Comparison of ENCODE assay signal across 12 cellular contexts in genomic region chr14:102095231-102095870, GRCh38. TPM values are rescaled to one million over a fixed set of nuclear protein-coding genes. Genes with fewer than 3 reads are reported as not detected.
DNase-seq lines count a peak whose midpoint lies in the region; ATAC-seq and TF ChIP-seq lines count a peak whose summit lies in the region.
"Had no signal": no experiment of that assay in that cellular context is flagged by ENCODE, and none has a peak within 500 bp of the region (broad histone marks: within the 10 kb centered on the region; RNA-seq: fewer than 3 reads in every experiment).

No MANE protein-coding gene starts in this region.

- H3K4me1 ChIP-seq in PC-3 (ENCODE audit: insufficient read depth, low read length) (peaks cover 28% of the 10 kb centered on the region), thyroid gland (peaks cover 17 to 24% of the 10 kb centered on the region in 2 donors)
- H3K4me1 ChIP-seq: vagina had no signal

- H3K27me3 ChIP-seq in PC-3 (ENCODE audit: low read length) (no peaks in the 10 kb centered on the region), thyroid gland (no peaks in the 10 kb centered on the region)
- H3K27me3 ChIP-seq: vagina had no signal

- H3K79me2 ChIP-seq in PC-3 (ENCODE audit: low read length), result no peaks in the 10 kb centered on the region

- H3K4me2 ChIP-seq in PC-3 (ENCODE audit: low read length), result peak overlapping the region; percentile 13

- H3F3A ChIP-seq in PC-3 (ENCODE audit: low read length, unreplicated experiment), result no peaks in the 10 kb centered on the region

- H2AFZ ChIP-seq in PC-3 (ENCODE audit: low read length), result no peak overlapping the region

- H3K36me3 Mint-ChIP-seq in activated CD8-positive, alpha-beta T cell treated with anti-CD3 and anti-CD28 coated beads for 36 hours (ENCODE audit: low read depth), result no peaks in the 10 kb centered on the region
- no peaks in the 10 kb centered on the region for H3K36me3 Mint-ChIP-seq in activated CD8-positive, alpha-beta T cell treated with anti-CD3 and anti-CD28 coated beads, Interleukin-2, amount 10 ng/mL, durations not matched to agents 7 days and 5 days (ENCODE audit: low read depth)
- H3K36me3 Mint-ChIP-seq in stimulated activated memory B cell treated with anti-CD40 and anti-IgM and Interleukin-4, amounts not matched to agents 10 μg/mL and 1 μg/mL and 100 μg/mL, for 72 hours, result no peaks in the 10 kb centered on the region

- DNase-seq in activated CD8-positive, alpha-beta T cell treated with anti-CD3 and anti-CD28 coated beads for 36 hours, result peak; percentile 48
- no peak for DNase-seq in activated CD8-positive, alpha-beta T cell treated with anti-CD3 and anti-CD28 coated beads, Interleukin-2, amount 10 ng/mL, durations not matched to agents 7 days and 5 days
- peak; percentile 37 for DNase-seq in PC-3
- DNase-seq in epithelial cell of esophagus (ENCODE audit: low read depth), result peak; percentile 38
- no peak for DNase-seq in thyroid gland
- no peak for DNase-seq in NCI-H1930 (lab: John Stamatoyannopoulos, UW)
- no peak for DNase-seq in NCI-H446 (lab: John Stamatoyannopoulos, UW)
- DNase-seq: activated gamma-delta T cell, Karpas-422 had no signal

- intact Hi-C loops in activated CD8-positive, alpha-beta T cell treated with anti-CD3 and anti-CD28 coated beads for 36 hours (cut with micrococcal nuclease), result loop anchor here (5.0 kb wide), 2 partner anchors 33 to 133 kb away; partner anchors contain the start of gene DYNC1H1
- intact Hi-C loops in PC-3 (cut with micrococcal nuclease), result loop anchor here (10.0 kb wide), 1 partner anchor 219 kb away; the partner anchor contains the start of gene ZNF839
- intact Hi-C loops in thyroid gland (cut with DNase I), result loop anchor here (5.0 to 10.0 kb wide), 3 partner anchors 33 to 131 kb away; partner anchors contain the start of gene DYNC1H1

- BruUV-seq in PC-3 (replicated peaks; lab: Mats Ljungman, UMichigan), result no TSS peak

- no peak overlapping the region for H3K9ac ChIP-seq in PC-3 (ENCODE audit: low read length)

- WGBS in thyroid gland, 2 donors, result 78 to 84% methylated on average over 5 to 6 of the region's 6 CpGs

- H3K27ac Mint-ChIP-seq in activated CD8-positive, alpha-beta T cell treated with anti-CD3 and anti-CD28 coated beads for 36 hours, result no peak overlapping the region
- no peak overlapping the region for H3K27ac Mint-ChIP-seq in activated CD8-positive, alpha-beta T cell treated with anti-CD3 and anti-CD28 coated beads, Interleukin-2, amount 10 ng/mL, durations not matched to agents 7 days and 5 days
- H3K27ac Mint-ChIP-seq in stimulated activated memory B cell treated with anti-CD40 and anti-IgM and Interleukin-4, amounts not matched to agents 10 μg/mL and 1 μg/mL and 100 μg/mL, for 72 hours, result peak overlapping the region; percentile 57

- H3K27ac ChIP-seq in PC-3 (ENCODE audit: low read length) (no peak overlapping the region), thyroid gland (no peak overlapping the region)
- H3K27ac ChIP-seq: coronary artery, vagina had no signal

- no peaks in the 10 kb centered on the region for H4K20me1 ChIP-seq in PC-3 (ENCODE audit: low read length)

- H3K4me1 Mint-ChIP-seq in activated CD8-positive, alpha-beta T cell treated with anti-CD3 and anti-CD28 coated beads for 36 hours (ENCODE audit: low read depth), result peaks cover 22% of the 10 kb centered on the region
- peaks cover 9% of the 10 kb centered on the region for H3K4me1 Mint-ChIP-seq in activated CD8-positive, alpha-beta T cell treated with anti-CD3 and anti-CD28 coated beads, Interleukin-2, amount 10 ng/mL, durations not matched to agents 7 days and 5 days (ENCODE audit: low read depth)
- peaks cover 22% of the 10 kb centered on the region for H3K4me1 Mint-ChIP-seq in stimulated activated memory B cell treated with anti-CD40 and anti-IgM and Interleukin-4, amounts not matched to agents 10 μg/mL and 1 μg/mL and 100 μg/mL, for 72 hours

- no peak for TF ChIP-seq POLR2A in thyroid gland (IDR thresholded peaks at IDR 0.05)

- ATAC-seq in activated CD8-positive, alpha-beta T cell treated with anti-CD3 and anti-CD28 coated beads for 36 hours, result peak; percentile 69
- ATAC-seq in activated CD8-positive, alpha-beta T cell treated with anti-CD3 and anti-CD28 coated beads, Interleukin-2, amount 10 ng/mL, durations not matched to agents 7 days and 5 days, result no peak
- no peak for ATAC-seq in PC-3
- peak; percentile 57 for ATAC-seq in stimulated activated memory B cell treated with anti-CD40 and anti-IgM and Interleukin-4, amounts not matched to agents 10 μg/mL and 1 μg/mL and 100 μg/mL, for 72 hours

- H3K27me3 Mint-ChIP-seq in activated CD8-positive, alpha-beta T cell treated with anti-CD3 and anti-CD28 coated beads for 36 hours, result no peaks in the 10 kb centered on the region
- H3K27me3 Mint-ChIP-seq in activated CD8-positive, alpha-beta T cell treated with anti-CD3 and anti-CD28 coated beads, Interleukin-2, amount 10 ng/mL, durations not matched to agents 7 days and 5 days (ENCODE audit: low read depth), result no peaks in the 10 kb centered on the region
- no peaks in the 10 kb centered on the region for H3K27me3 Mint-ChIP-seq in stimulated activated memory B cell treated with anti-CD40 and anti-IgM and Interleukin-4, amounts not matched to agents 10 μg/mL and 1 μg/mL and 100 μg/mL, for 72 hours

- no peaks in the 10 kb centered on the region for H3K36me3 ChIP-seq in PC-3 (ENCODE audit: low read depth, low read length)
- no peaks in the 10 kb centered on the region for H3K36me3 ChIP-seq in thyroid gland
- H3K36me3 ChIP-seq: vagina had no signal

- CTCF ChIA-PET in activated CD8-positive, alpha-beta T cell treated with anti-CD3 and anti-CD28 coated beads for 36 hours (lab: Charles Lee), result interaction anchor here (0.8 to 3.6 kb wide), 30 partner anchors 7 to 388 kb away, joined by 3 to 38 read pairs (median 6); no protein-coding TSS in a partner anchor
- CTCF ChIA-PET in activated CD8-positive, alpha-beta T cell treated with anti-CD3 and anti-CD28 coated beads, Interleukin-2, amount 10 ng/mL, durations not matched to agents 7 days and 5 days (lab: Charles Lee), result interaction anchor here (0.9 to 3.4 kb wide), 25 partner anchors 7 to 373 kb away, joined by 3 to 33 read pairs (median 5); partner anchors contain the start of gene MOK
- CTCF ChIA-PET in PC-3 (lab: Charles Lee), result interaction anchor here (0.6 to 1.8 kb wide), 2 partner anchors 10 to 32 kb away, joined by 3 to 16 read pairs; no protein-coding TSS in a partner anchor

- H3K9me2 ChIP-seq in PC-3 (replicated peaks; ENCODE audit: low read length), result no peaks in the 10 kb centered on the region

- POLR2A ChIA-PET in activated CD8-positive, alpha-beta T cell treated with anti-CD3 and anti-CD28 coated beads for 36 hours (lab: Charles Lee), result interaction anchor here (0.9 to 3.4 kb wide), 4 partner anchors 10 to 214 kb away, joined by 3 to 14 read pairs (median 4); no protein-coding TSS in a partner anchor
- POLR2A ChIA-PET in activated CD8-positive, alpha-beta T cell treated with anti-CD3 and anti-CD28 coated beads, Interleukin-2, amount 10 ng/mL, durations not matched to agents 7 days and 5 days (lab: Charles Lee), result interaction anchor here (1.0 kb wide), 1 partner anchor 75 kb away, joined by 4 read pairs; no protein-coding TSS in a partner anchor
- POLR2A ChIA-PET in PC-3 (lab: Charles Lee; ENCODE audit: unreplicated experiment), result no interaction called here

- H3K9me3 ChIP-seq in PC-3 (ENCODE audit: low read length), result no peaks in the 10 kb centered on the region
- H3K9me3 ChIP-seq in thyroid gland, result no peaks in the 10 kb centered on the region
- H3K9me3 ChIP-seq: vagina had no signal

- H3K4me3 Mint-ChIP-seq in activated CD8-positive, alpha-beta T cell treated with anti-CD3 and anti-CD28 coated beads for 36 hours, result no peak overlapping the region
- H3K4me3 Mint-ChIP-seq in activated CD8-positive, alpha-beta T cell treated with anti-CD3 and anti-CD28 coated beads, Interleukin-2, amount 10 ng/mL, durations not matched to agents 7 days and 5 days, result no peak overlapping the region
- no peak overlapping the region for H3K4me3 Mint-ChIP-seq in stimulated activated memory B cell treated with anti-CD40 and anti-IgM and Interleukin-4, amounts not matched to agents 10 μg/mL and 1 μg/mL and 100 μg/mL, for 72 hours

- H3K4me3 ChIP-seq in PC-3 (ENCODE audit: low read length) (no peak overlapping the region), epithelial cell of esophagus (ENCODE audit: low read length) (no peak overlapping the region), thyroid gland (replicated peaks in 1 of 3) (no peak overlapping the region)
- H3K4me3 ChIP-seq: coronary artery, vagina had no signal

- TF ChIP-seq CTCF in activated CD8-positive, alpha-beta T cell treated with anti-CD3 and anti-CD28 coated beads for 36 hours (IDR thresholded peaks at IDR 0.05), result no peak
- no peak for TF ChIP-seq CTCF in PC-3 (conservative IDR thresholded peaks at IDR 0.05; ENCODE audit: low read depth, low read length)
- no peak for TF ChIP-seq CTCF in epithelial cell of esophagus (IDR thresholded peaks at IDR 0.05; ENCODE audit: insufficient read depth, low read depth, low read length, missing control alignments)
- no peak for TF ChIP-seq CTCF in thyroid gland (IDR thresholded peaks at IDR 0.05)

- no peaks in the 10 kb centered on the region for H3K9me3 Mint-ChIP-seq in activated CD8-positive, alpha-beta T cell treated with anti-CD3 and anti-CD28 coated beads for 36 hours
- no peaks in the 10 kb centered on the region for H3K9me3 Mint-ChIP-seq in activated CD8-positive, alpha-beta T cell treated with anti-CD3 and anti-CD28 coated beads, Interleukin-2, amount 10 ng/mL, durations not matched to agents 7 days and 5 days (ENCODE audit: insufficient read depth)
- H3K9me3 Mint-ChIP-seq in stimulated activated memory B cell treated with anti-CD40 and anti-IgM and Interleukin-4, amounts not matched to agents 10 μg/mL and 1 μg/mL and 100 μg/mL, for 72 hours, result no peaks in the 10 kb centered on the region

RNA-seq across cellular contexts. Expression of gene HSP90AA1, which starts 8.5 kb away (rescaled TPM):
- total RNA-seq in activated CD8-positive, alpha-beta T cell treated with anti-CD3 and anti-CD28 coated beads for 36 hours, result 1,000 to 10,000 TPM; 1,101 to 1,115 TPM
- 100 to 1,000 TPM; 702 to 715 TPM for total RNA-seq in activated CD8-positive, alpha-beta T cell treated with anti-CD3 and anti-CD28 coated beads, Interleukin-2, amount 10 ng/mL, durations not matched to agents 7 days and 5 days
- total RNA-seq in PC-3 (2014; rRNA removed) (671 and 785 TPM in 2 replicates), thyroid gland (100 to 1,000 TPM; 217 to 405 (median 278) TPM)

RNA-seq across cellular contexts. Expression of gene WDR20, which starts 44.3 kb away (rescaled TPM):
- 10 to 100 TPM; 18.5 to 21.6 TPM for total RNA-seq in activated CD8-positive, alpha-beta T cell treated with anti-CD3 and anti-CD28 coated beads for 36 hours
- 10 to 100 TPM; 30.3 to 30.6 TPM for total RNA-seq in activated CD8-positive, alpha-beta T cell treated with anti-CD3 and anti-CD28 coated beads, Interleukin-2, amount 10 ng/mL, durations not matched to agents 7 days and 5 days
- 23.7 and 24.2 TPM in 2 replicates for total RNA-seq in PC-3 (2014; rRNA removed)
- 10 to 100 TPM; 27.1 to 48.8 (median 37.6) TPM for total RNA-seq in thyroid gland

Comparison
In these comparisons a context has a peak if more than half of its experiments do, and no peak if none do; other contexts are left out.
1. ATAC-seq: peak in activated CD8-positive, alpha-beta T cell treated with anti-CD3 and anti-CD28 coated beads for 36 hours (single experiment) and stimulated activated memory B cell treated with anti-CD40 and anti-IgM and Interleukin-4, amounts not matched to agents 10 μg/mL and 1 μg/mL and 100 μg/mL, for 72 hours (single experiment); none in activated CD8-positive, alpha-beta T cell treated with anti-CD3 and anti-CD28 coated beads, Interleukin-2, amount 10 ng/mL, durations not matched to agents 7 days and 5 days (single experiment) and PC-3 (single experiment).
2. DNase-seq: peak in activated CD8-positive, alpha-beta T cell treated with anti-CD3 and anti-CD28 coated beads for 36 hours (single experiment), PC-3 (single experiment) and epithelial cell of esophagus (single experiment); none in activated CD8-positive, alpha-beta T cell treated with anti-CD3 and anti-CD28 coated beads, Interleukin-2, amount 10 ng/mL, durations not matched to agents 7 days and 5 days (single experiment), thyroid gland (0 of 2), NCI-H1930 (0 of 2) and NCI-H446 (0 of 2).